Comparison of ENCODE assay signal across 33 cellular contexts in genomic region chr14:65109357-65109756, GRCh38.
"Had no signal": no experiment of that assay in that cellular context is flagged by ENCODE, and none has a peak within 500 bp of the region (broad histone marks: within the 10 kb centered on the region; RNA-seq: fewer than 3 reads in every experiment).

No MANE protein-coding gene starts in this region.

- H3K36me3 Mint-ChIP-seq: activated CD4-positive, alpha-beta memory T cell treated with anti-CD3 and anti-CD28 coated beads for 36 hours; activated naive CD4-positive, alpha-beta T cell treated with anti-CD3 and anti-CD28 coated beads, Interleukin-2, amount 50 U/mL, for 72 hours; activated naive CD8-positive, alpha-beta T cell treated with anti-CD3 and anti-CD28 coated beads for 36 hours had no signal

- H3K9me3 Mint-ChIP-seq: activated B cell treated with CpG ODN at 0.5 μM for 24 hours; activated CD4-positive, alpha-beta memory T cell treated with anti-CD3 and anti-CD28 coated beads for 36 hours; activated CD4-positive, alpha-beta T cell treated with anti-CD3 and anti-CD28 coated beads, Interleukin-2, amount 10 ng/mL, durations not matched to agents 24 days and 14 days; activated CD8-positive, alpha-beta T cell treated with anti-CD3 and anti-CD28 coated beads for 36 hours; activated naive CD4-positive, alpha-beta T cell treated with anti-CD3 and anti-CD28 coated beads for 36 hours; activated naive CD4-positive, alpha-beta T cell treated with anti-CD3 and anti-CD28 coated beads, Interleukin-2, amount 50 U/mL, for 72 hours; activated naive CD8-positive, alpha-beta T cell treated with anti-CD3 and anti-CD28 coated beads for 36 hours; activated T-cell treated with anti-CD3 and anti-CD28 coated beads, Interleukin-2, amount 50 U/mL, for 4 hours; activated T-cell treated with anti-CD3 and anti-CD28 coated beads, Interleukin-2, amount 50 U/mL, for 72 hours; activated T-helper 1 cell treated with anti-CD3 and anti-CD28 coated beads, Interleukin-12 subunit alpha, Interleukin-12 subunit beta, Interleukin-2, Interleukin-4 antibody, amounts not matched to agents 30 ng/mL and 10 ng/mL and 1 ng/mL, durations not matched to agents 14 hours and 24 hours and 36 hours; activated T-helper 17 cell treated with anti-CD3 and anti-CD28 coated beads, Interleukin-2, amount 50 U/mL, for 72 hours; T-helper 2 cell treated with Interferon-gamma antibody and Interleukin-4, amounts not matched to agents 5 μg/mL and 100 μg/mL, for 36 hours had no signal

- H3K27ac ChIP-seq: adrenal gland, body of pancreas, brain microvascular endothelial cell, breast epithelium, VCaP had no signal

- H3K4me1 Mint-ChIP-seq: activated B cell treated with CpG ODN at 0.5 μM for 24 hours; activated CD4-positive, alpha-beta T cell treated with anti-CD3 and anti-CD28 coated beads, Interleukin-2, amount 10 ng/mL, durations not matched to agents 24 days and 14 days; activated naive CD8-positive, alpha-beta T cell treated with anti-CD3 and anti-CD28 coated beads for 36 hours; activated T-helper 17 cell treated with anti-CD3 and anti-CD28 coated beads, Interleukin-2, amount 50 U/mL, for 72 hours had no signal

- H3K27me3 Mint-ChIP-seq: activated B cell treated with CpG ODN at 0.5 μM for 24 hours; activated CD4-positive, alpha-beta memory T cell treated with anti-CD3 and anti-CD28 coated beads for 36 hours; activated CD8-positive, alpha-beta T cell treated with anti-CD3 and anti-CD28 coated beads for 36 hours; activated T-helper 17 cell treated with anti-CD3 and anti-CD28 coated beads, Interleukin-2, amount 50 U/mL, for 72 hours had no signal

- H3K4me3 Mint-ChIP-seq: activated B cell treated with CpG ODN at 0.5 μM for 24 hours; activated CD4-positive, alpha-beta memory T cell treated with anti-CD3 and anti-CD28 coated beads for 36 hours; activated CD4-positive, alpha-beta T cell treated with anti-CD3 and anti-CD28 coated beads, Interleukin-2, amount 10 ng/mL, durations not matched to agents 24 days and 14 days; activated CD8-positive, alpha-beta T cell treated with anti-CD3 and anti-CD28 coated beads for 36 hours; activated naive CD4-positive, alpha-beta T cell treated with anti-CD3 and anti-CD28 coated beads for 36 hours; activated naive CD8-positive, alpha-beta T cell treated with anti-CD3 and anti-CD28 coated beads for 36 hours; activated T-cell treated with anti-CD3 and anti-CD28 coated beads, Interleukin-2, amount 50 U/mL, for 4 hours; activated T-cell treated with anti-CD3 and anti-CD28 coated beads, Interleukin-2, amount 50 U/mL, for 72 hours; activated T-helper 1 cell treated with anti-CD3 and anti-CD28 coated beads, Interleukin-12 subunit alpha, Interleukin-12 subunit beta, Interleukin-2, Interleukin-4 antibody, amounts not matched to agents 30 ng/mL and 10 ng/mL and 1 ng/mL, durations not matched to agents 14 hours and 24 hours and 36 hours; activated T-helper 17 cell treated with anti-CD3 and anti-CD28 coated beads, Interleukin-2, amount 50 U/mL, for 72 hours; T-helper 2 cell treated with Interferon-gamma antibody and Interleukin-4, amounts not matched to agents 5 μg/mL and 100 μg/mL, for 36 hours had no signal

- H3K9me3 ChIP-seq: adrenal gland, body of pancreas, breast epithelium had no signal

- H3K4me3 ChIP-seq: adrenal gland, body of pancreas, breast epithelium had no signal

- H3K4me1 ChIP-seq: adrenal gland, body of pancreas, breast epithelium had no signal

- H3K27ac Mint-ChIP-seq: activated B cell treated with CpG ODN at 0.5 μM for 24 hours; activated CD4-positive, alpha-beta memory T cell treated with anti-CD3 and anti-CD28 coated beads for 36 hours; activated CD4-positive, alpha-beta T cell treated with anti-CD3 and anti-CD28 coated beads, Interleukin-2, amount 10 ng/mL, durations not matched to agents 24 days and 14 days; activated CD8-positive, alpha-beta T cell treated with anti-CD3 and anti-CD28 coated beads for 36 hours; activated naive CD4-positive, alpha-beta T cell treated with anti-CD3 and anti-CD28 coated beads for 36 hours; activated naive CD8-positive, alpha-beta T cell treated with anti-CD3 and anti-CD28 coated beads for 36 hours; activated T-cell treated with anti-CD3 and anti-CD28 coated beads, Interleukin-2, amount 50 U/mL, for 72 hours; activated T-helper 1 cell treated with anti-CD3 and anti-CD28 coated beads, Interleukin-12 subunit alpha, Interleukin-12 subunit beta, Interleukin-2, Interleukin-4 antibody, amounts not matched to agents 30 ng/mL and 10 ng/mL and 1 ng/mL, durations not matched to agents 14 hours and 24 hours and 36 hours; activated T-helper 17 cell treated with anti-CD3 and anti-CD28 coated beads, Interleukin-2, amount 50 U/mL, for 72 hours; T-helper 2 cell treated with Interferon-gamma antibody and Interleukin-4, amounts not matched to agents 5 μg/mL and 100 μg/mL, for 36 hours had no signal

- H3K27me3 ChIP-seq: adrenal gland, body of pancreas, brain microvascular endothelial cell, breast epithelium had no signal

- ATAC-seq: activated CD8-positive, alpha-beta T cell treated with anti-CD3 and anti-CD28 coated beads for 36 hours; activated naive CD4-positive, alpha-beta T cell treated with anti-CD3 and anti-CD28 coated beads, Interleukin-2, amount 50 U/mL, for 72 hours; activated T-cell treated with anti-CD3 and anti-CD28 coated beads, Interleukin-2, amount 50 U/mL, for 4 hours; activated T-cell treated with anti-CD3 and anti-CD28 coated beads, Interleukin-2, amount 50 U/mL, for 72 hours; activated T-helper 17 cell treated with anti-CD3 and anti-CD28 coated beads, Interleukin-2, amount 50 U/mL, for 72 hours; body of pancreas had no signal

- H3K36me3 ChIP-seq: adrenal gland, brain microvascular endothelial cell, breast epithelium had no signal

- DNase-seq: activated B cell treated with CpG ODN at 0.5 μM for 24 hours; activated CD4-positive, alpha-beta memory T cell treated with anti-CD3 and anti-CD28 coated beads for 36 hours; activated CD4-positive, alpha-beta T cell treated with anti-CD3 and anti-CD28 coated beads for 4 hours; activated CD4-positive, alpha-beta T cell treated with anti-CD3 and anti-CD28 coated beads, Interleukin-2, amount 10 ng/mL, durations not matched to agents 24 days and 14 days; activated CD4-positive, alpha-beta T cell treated with anti-CD3 and anti-CD28 coated beads, Interleukin-2, amount 50 U/mL, for 1 hour; activated CD4-positive, alpha-beta T cell treated with anti-CD3 and anti-CD28 coated beads, Interleukin-2, amount 50 U/mL, for 4 hours; activated CD4-positive, CD25-positive, alpha-beta regulatory T cell treated with anti-CD3 and anti-CD28 coated beads, Interleukin-2, amount 50 U/mL, for 72 hours; activated CD8-positive, alpha-beta memory T cell treated with anti-CD3 and anti-CD28 coated beads, Interleukin-2, amount 50 U/mL, for 4 hours; activated CD8-positive, alpha-beta T cell treated with anti-CD3 and anti-CD28 coated beads for 36 hours; activated effector memory CD4-positive, alpha-beta T cell treated with anti-CD3 and anti-CD28 coated beads, Interleukin-2, amount 50 U/mL, for 16 hours; activated gamma-delta T cell treated with Interleukin-2 at 50 U/mL for 16 hours; activated naive CD4-positive, alpha-beta T cell; activated naive CD4-positive, alpha-beta T cell treated with anti-CD3 and anti-CD28 coated beads for 36 hours; activated naive CD4-positive, alpha-beta T cell treated with anti-CD3 and anti-CD28 coated beads, Interleukin-2, amount 50 U/mL, for 16 hours; activated naive CD8-positive, alpha-beta T cell treated with anti-CD3 and anti-CD28 coated beads for 36 hours; activated T-cell treated with anti-CD3 and anti-CD28 coated beads for 4 hours; activated T-cell treated with anti-CD3 and anti-CD28 coated beads, Interleukin-2, amount 50 U/mL, for 1 hour; activated T-cell treated with anti-CD3 and anti-CD28 coated beads, Interleukin-2, amount 50 U/mL, for 4 hours; activated T-cell treated with anti-CD3 and anti-CD28 coated beads, Interleukin-2, amount 50 U/mL, for 72 hours; adrenal gland; amniotic stem cell; aorta; body of pancreas; brain microvascular endothelial cell; central memory CD4-positive, alpha-beta T cell; T-helper 2 cell; T-helper 9 cell had no signal
